ENCODE assay signal across 1 cellular context in the genomic region with DNA sequence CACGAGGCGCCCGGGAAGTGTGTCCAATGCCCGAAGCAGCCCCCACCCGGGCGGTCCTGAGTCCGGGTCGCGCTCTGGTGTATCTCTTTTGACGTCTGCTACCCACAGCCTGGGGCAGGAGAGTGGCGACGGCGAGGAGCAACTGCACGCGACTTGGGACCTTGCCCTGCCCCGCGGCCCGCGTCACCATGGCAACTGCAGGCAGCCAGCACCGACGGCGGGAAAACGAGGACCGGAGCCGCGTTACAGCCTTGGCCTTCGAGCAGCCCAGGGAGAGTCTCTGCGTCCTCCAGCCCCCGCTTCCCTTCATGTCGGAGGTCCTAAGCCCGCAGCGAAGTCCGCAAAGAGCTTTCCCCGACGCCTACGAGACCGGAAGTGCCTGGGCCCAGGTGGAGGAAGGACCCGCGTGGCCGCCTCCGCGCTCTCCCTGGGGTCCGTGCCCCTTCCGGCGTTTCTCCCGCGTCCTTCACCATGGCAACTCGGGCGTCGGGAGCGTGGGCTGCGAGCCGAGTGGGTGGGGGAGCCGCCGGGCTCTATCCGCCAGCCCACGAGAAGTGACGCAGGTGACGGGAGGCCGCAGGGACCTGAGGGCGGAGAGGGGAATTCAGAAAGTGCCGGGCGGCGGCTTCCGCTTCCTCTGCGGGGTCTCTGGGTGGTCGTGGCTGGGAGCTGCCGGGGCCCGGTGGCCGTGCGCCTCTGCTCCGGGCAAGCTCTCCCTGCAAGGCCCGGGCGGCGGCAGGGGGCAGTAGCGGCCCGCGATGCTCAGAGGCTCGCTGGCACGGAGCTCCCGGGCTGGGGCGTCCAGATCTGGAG.
TF ChIP-seq lines count a peak whose summit lies in the region.

No MANE protein-coding gene starts in this region.

TF ChIP-seq in HepG2, 621 proteins besides CTCF, POLR2A, EP300 and RAD21 (continued from another document and continues in another):
- no peak for TF ChIP-seq AKNA (CRISPR knock-in tag; IDR thresholded peaks at IDR 0.05; ENCODE audit: borderline replicate concordance)
- TF ChIP-seq KLF12 (CRISPR knock-in tag; IDR thresholded peaks at IDR 0.05; ENCODE audit: borderline replicate concordance), result no peak
- TF ChIP-seq, protein P1, sequence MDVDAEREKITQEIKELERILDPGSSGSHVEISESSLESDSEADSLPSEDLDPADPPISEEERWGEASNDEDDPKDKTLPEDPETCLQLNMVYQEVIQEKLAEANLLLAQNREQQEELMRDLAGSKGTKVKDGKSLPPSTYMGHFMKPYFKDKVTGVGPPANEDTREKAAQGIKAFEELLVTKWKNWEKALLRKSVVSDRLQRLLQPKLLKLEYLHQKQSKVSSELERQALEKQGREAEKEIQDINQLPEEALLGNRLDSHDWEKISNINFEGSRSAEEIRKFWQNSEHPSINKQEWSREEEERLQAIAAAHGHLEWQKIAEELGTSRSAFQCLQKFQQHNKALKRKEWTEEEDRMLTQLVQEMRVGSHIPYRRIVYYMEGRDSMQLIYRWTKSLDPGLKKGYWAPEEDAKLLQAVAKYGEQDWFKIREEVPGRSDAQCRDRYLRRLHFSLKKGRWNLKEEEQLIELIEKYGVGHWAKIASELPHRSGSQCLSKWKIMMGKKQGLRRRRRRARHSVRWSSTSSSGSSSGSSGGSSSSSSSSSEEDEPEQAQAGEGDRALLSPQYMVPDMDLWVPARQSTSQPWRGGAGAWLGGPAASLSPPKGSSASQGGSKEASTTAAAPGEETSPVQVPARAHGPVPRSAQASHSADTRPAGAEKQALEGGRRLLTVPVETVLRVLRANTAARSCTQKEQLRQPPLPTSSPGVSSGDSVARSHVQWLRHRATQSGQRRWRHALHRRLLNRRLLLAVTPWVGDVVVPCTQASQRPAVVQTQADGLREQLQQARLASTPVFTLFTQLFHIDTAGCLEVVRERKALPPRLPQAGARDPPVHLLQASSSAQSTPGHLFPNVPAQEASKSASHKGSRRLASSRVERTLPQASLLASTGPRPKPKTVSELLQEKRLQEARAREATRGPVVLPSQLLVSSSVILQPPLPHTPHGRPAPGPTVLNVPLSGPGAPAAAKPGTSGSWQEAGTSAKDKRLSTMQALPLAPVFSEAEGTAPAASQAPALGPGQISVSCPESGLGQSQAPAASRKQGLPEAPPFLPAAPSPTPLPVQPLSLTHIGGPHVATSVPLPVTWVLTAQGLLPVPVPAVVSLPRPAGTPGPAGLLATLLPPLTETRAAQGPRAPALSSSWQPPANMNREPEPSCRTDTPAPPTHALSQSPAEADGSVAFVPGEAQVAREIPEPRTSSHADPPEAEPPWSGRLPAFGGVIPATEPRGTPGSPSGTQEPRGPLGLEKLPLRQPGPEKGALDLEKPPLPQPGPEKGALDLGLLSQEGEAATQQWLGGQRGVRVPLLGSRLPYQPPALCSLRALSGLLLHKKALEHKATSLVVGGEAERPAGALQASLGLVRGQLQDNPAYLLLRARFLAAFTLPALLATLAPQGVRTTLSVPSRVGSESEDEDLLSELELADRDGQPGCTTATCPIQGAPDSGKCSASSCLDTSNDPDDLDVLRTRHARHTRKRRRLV (CRISPR knock-in tag; IDR thresholded peaks at IDR 0.05), result no peak
- TF ChIP-seq TSC22D2 (CRISPR knock-in tag; IDR thresholded peaks at IDR 0.05; ENCODE audit: borderline replicate concordance), result peak; percentile 85; the same call in 1 of the 2 replicates
- peak; percentile 62; the same call in 1 of the 2 replicates for TF ChIP-seq ZMYM4 (CRISPR knock-in tag; IDR thresholded peaks at IDR 0.05)
- TF ChIP-seq, protein P2, sequence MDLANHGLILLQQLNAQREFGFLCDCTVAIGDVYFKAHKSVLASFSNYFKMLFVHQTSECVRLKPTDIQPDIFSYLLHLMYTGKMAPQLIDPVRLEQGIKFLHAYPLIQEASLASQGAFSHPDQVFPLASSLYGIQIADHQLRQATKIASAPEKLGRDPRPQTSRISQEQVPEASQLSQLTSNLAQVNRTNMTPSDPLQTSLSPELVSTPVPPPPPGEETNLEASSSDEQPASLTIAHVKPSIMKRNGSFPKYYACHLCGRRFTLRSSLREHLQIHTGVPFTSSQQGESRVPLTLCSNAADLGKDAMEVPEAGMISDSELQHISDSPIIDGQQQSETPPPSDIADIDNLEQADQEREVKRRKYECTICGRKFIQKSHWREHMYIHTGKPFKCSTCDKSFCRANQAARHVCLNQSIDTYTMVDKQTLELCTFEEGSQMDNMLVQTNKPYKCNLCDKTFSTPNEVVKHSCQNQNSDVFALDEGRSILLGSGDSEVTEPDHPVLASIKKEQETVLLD (CRISPR knock-in tag; IDR thresholded peaks at IDR 0.05; ENCODE audit: low read depth), result 0 out of 2 replicates have a peak, but pooled peaks have one; percentile 31
- no peak for TF ChIP-seq FOXK2 (IDR thresholded peaks at IDR 0.05)
- TF ChIP-seq FIP1L1 (IDR thresholded peaks at IDR 0.05; ENCODE audit: borderline replicate concordance, insufficient read depth, low read depth, low read length), result no peak
- TF ChIP-seq CCDC6 (CRISPR knock-in tag; IDR thresholded peaks at IDR 0.05), result no peak
- no peak for TF ChIP-seq CEBPG (CRISPR knock-in tag; IDR thresholded peaks at IDR 0.05)
- TF ChIP-seq MEF2D (CRISPR knock-in tag; IDR thresholded peaks at IDR 0.05), result no peak; the same call in 1 of the 2 replicates
- TF ChIP-seq MXI1 (IDR thresholded peaks at IDR 0.05; ENCODE audit: borderline replicate concordance, low read depth, low read length), result peak; percentile 48; the same call in 1 of the 3 replicates
- 0 out of 2 replicates have a peak, but pooled peaks have one; percentile 11 for TF ChIP-seq CBFB (CRISPR knock-in tag; IDR thresholded peaks at IDR 0.05)
- peak; percentile 92; the same call in 1 of the 2 replicates for TF ChIP-seq PAX8 (CRISPR knock-in tag; IDR thresholded peaks at IDR 0.05; ENCODE audit: borderline replicate concordance)
- TF ChIP-seq ZNF253 (CRISPR knock-in tag; IDR thresholded peaks at IDR 0.05; ENCODE audit: borderline replicate concordance), result peak; percentile 79
- no peak for TF ChIP-seq ZNF451 (CRISPR knock-in tag; IDR thresholded peaks at IDR 0.05)
- TF ChIP-seq NR2C2 (CRISPR knock-in tag; IDR thresholded peaks at IDR 0.05; ENCODE audit: borderline replicate concordance), result no peak
- no peak for TF ChIP-seq HNRNPL (IDR thresholded peaks at IDR 0.05; ENCODE audit: low read depth, low read length)
- TF ChIP-seq YY1 (IDR thresholded peaks at IDR 0.05; ENCODE audit: insufficient read depth, insufficient replicate concordance, low read depth, low read length), result peak; percentile 64
- TF ChIP-seq MED13 (CRISPR knock-in tag; IDR thresholded peaks at IDR 0.05), result no peak
- no peak for TF ChIP-seq MAF1 (CRISPR knock-in tag; IDR thresholded peaks at IDR 0.05; ENCODE audit: borderline replicate concordance)
- TF ChIP-seq, protein P3, sequence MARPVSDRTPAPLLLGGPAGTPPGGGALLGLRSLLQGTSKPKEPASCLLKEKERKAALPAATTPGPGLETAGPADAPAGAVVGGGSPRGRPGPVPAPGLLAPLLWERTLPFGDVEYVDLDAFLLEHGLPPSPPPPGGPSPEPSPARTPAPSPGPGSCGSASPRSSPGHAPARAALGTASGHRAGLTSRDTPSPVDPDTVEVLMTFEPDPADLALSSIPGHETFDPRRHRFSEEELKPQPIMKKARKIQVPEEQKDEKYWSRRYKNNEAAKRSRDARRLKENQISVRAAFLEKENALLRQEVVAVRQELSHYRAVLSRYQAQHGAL (CRISPR knock-in tag; IDR thresholded peaks at IDR 0.05; ENCODE audit: not compliant biosample characterization), result no peak
- TF ChIP-seq ZNF562 (CRISPR knock-in tag; IDR thresholded peaks at IDR 0.05; ENCODE audit: borderline replicate concordance), result no peak
- TF ChIP-seq SOX5 (CRISPR knock-in tag; IDR thresholded peaks at IDR 0.05; ENCODE audit: borderline replicate concordance), result peak; percentile 9; the same call in 1 of the 2 replicates
- no peak for TF ChIP-seq RFXAP (CRISPR knock-in tag; IDR thresholded peaks at IDR 0.05; ENCODE audit: borderline replicate concordance)
- peak; percentile 61 for TF ChIP-seq BHLHE40 (IDR thresholded peaks at IDR 0.05; ENCODE audit: low read length)
- 0 out of 2 replicates have a peak, but pooled peaks have one; percentile 58 for TF ChIP-seq ZFYVE20 (CRISPR knock-in tag; IDR thresholded peaks at IDR 0.05; ENCODE audit: borderline replicate concordance, low read depth)
- 0 out of 2 replicates have a peak, but pooled peaks have one; percentile 55 for TF ChIP-seq ZBTB8A (CRISPR knock-in tag; IDR thresholded peaks at IDR 0.05; ENCODE audit: borderline replicate concordance, low read depth)
- TF ChIP-seq, protein P4, sequence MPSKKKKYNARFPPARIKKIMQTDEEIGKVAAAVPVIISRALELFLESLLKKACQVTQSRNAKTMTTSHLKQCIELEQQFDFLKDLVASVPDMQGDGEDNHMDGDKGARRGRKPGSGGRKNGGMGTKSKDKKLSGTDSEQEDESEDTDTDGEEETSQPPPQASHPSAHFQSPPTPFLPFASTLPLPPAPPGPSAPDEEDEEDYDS (CRISPR knock-in tag; IDR thresholded peaks at IDR 0.05), result peak; percentile 40; the same call in 1 of the 2 replicates
- TF ChIP-seq, protein P5, sequence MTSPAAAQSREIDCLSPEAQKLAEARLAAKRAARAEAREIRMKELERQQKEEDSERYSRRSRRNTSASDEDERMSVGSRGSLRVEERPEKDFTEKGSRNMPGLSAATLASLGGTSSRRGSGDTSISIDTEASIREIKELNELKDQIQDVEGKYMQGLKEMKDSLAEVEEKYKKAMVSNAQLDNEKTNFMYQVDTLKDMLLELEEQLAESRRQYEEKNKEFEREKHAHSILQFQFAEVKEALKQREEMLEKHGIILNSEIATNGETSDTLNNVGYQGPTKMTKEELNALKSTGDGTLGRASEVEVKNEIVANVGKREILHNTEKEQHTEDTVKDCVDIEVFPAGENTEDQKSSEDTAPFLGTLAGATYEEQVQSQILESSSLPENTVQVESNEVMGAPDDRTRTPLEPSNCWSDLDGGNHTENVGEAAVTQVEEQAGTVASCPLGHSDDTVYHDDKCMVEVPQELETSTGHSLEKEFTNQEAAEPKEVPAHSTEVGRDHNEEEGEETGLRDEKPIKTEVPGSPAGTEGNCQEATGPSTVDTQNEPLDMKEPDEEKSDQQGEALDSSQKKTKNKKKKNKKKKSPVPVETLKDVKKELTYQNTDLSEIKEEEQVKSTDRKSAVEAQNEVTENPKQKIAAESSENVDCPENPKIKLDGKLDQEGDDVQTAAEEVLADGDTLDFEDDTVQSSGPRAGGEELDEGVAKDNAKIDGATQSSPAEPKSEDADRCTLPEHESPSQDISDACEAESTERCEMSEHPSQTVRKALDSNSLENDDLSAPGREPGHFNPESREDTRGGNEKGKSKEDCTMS (CRISPR knock-in tag; conservative IDR thresholded peaks at IDR 0.05), result no peak
- peak; percentile 55; the same call in 1 of the 2 replicates for TF ChIP-seq NFKB2 (CRISPR knock-in tag; IDR thresholded peaks at IDR 0.05; ENCODE audit: borderline replicate concordance)
- no peak for TF ChIP-seq FOXA1 (IDR thresholded peaks at IDR 0.05)
- peak; percentile 2; the same call in 1 of the 2 replicates for TF ChIP-seq FOXA1 (CRISPR knock-in tag; IDR thresholded peaks at IDR 0.05)
- TF ChIP-seq MIER2 (CRISPR knock-in tag; IDR thresholded peaks at IDR 0.05), result 0 out of 2 replicates have a peak, but pooled peaks have one; percentile 36
- TF ChIP-seq ZKSCAN8 (CRISPR knock-in tag; IDR thresholded peaks at IDR 0.05; ENCODE audit: borderline replicate concordance), result peak; percentile 67; the same call in 1 of the 2 replicates
- no peak; the same call in none of the 2 replicates for TF ChIP-seq ZNF547 (CRISPR knock-in tag; IDR thresholded peaks at IDR 0.05)
- TF ChIP-seq ZNF296 (CRISPR knock-in tag; conservative IDR thresholded peaks at IDR 0.05), result no peak
- TF ChIP-seq, protein P6, sequence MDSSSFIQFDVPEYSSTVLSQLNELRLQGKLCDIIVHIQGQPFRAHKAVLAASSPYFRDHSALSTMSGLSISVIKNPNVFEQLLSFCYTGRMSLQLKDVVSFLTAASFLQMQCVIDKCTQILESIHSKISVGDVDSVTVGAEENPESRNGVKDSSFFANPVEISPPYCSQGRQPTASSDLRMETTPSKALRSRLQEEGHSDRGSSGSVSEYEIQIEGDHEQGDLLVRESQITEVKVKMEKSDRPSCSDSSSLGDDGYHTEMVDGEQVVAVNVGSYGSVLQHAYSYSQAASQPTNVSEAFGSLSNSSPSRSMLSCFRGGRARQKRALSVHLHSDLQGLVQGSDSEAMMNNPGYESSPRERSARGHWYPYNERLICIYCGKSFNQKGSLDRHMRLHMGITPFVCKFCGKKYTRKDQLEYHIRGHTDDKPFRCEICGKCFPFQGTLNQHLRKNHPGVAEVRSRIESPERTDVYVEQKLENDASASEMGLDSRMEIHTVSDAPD (CRISPR knock-in tag; IDR thresholded peaks at IDR 0.05), result no peak
